ENCODE assay signal across 7 cellular contexts in the genomic region with DNA sequence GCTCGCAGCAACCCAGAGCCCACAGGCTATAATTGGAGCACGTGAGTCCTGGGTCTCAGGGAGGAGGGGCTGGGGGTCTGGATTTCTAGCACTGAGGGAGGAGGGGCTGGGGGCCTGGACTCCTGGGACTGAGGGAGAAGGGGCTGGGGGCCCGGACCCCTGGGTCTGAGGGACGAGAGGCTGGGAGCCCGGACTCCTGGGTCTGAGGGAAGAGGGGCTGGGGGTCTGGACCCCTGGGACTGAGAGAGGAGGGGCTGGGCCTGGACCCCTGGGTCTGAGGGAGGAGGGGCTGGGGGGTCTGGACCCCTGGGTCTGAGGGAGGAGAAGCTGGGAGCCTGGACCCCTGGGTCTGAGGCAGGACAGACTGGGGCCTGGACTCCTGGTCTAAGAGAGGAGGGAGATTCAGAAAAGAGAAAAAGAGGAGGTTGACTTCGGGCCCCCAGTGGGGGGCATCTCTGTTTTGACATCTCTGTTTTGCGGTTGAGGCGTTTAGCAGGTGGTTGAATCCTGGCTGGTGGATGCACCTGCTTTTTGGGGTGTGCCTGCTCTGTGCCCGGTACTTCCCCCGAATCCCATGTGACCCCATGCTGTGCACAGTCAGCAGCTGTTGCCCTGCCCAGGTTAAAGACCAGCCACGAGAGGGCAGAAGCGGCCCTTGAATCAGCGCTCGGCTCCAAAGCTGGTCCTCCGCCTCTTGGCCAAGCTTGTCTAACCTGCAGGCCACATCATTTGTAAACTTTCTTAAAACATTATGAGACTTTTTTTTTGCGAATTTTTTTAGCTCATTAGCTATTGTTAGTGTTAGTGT. TPM values are rescaled to one million over a fixed set of nuclear protein-coding genes. Genes with fewer than 3 reads are reported as not detected.
A peak's percentile ranks its signal among the peaks of the same experiment; 100 is the strongest.
DNase-seq lines count a peak whose midpoint lies in the region; ATAC-seq and TF ChIP-seq lines count a peak whose summit lies in the region.

No MANE protein-coding gene starts in this region.

- no peak for TF ChIP-seq POLR2A in GM18505 (IDR thresholded peaks at IDR 0.05; ENCODE audit: borderline replicate concordance, extremely low read depth, insufficient read depth, insufficient read length)

- H3K4me1 Mint-ChIP-seq in activated T-helper 2 cell treated with anti-CD3 and anti-CD28 coated beads, Interferon-gamma antibody, Interleukin-2, Interleukin-4, amounts not matched to agents 10 μg/mL and 5 μg/mL and 100 μg/mL, durations not matched to agents 14 hours and 24 hours and 36 hours (ENCODE audit: low read depth): peaks cover 8% of the 10 kb centered on the region

- no peaks in the 10 kb centered on the region for H3K36me3 ChIP-seq in Panc1 (ENCODE audit: control insufficient read depth, insufficient read depth, low read length)

- no peaks in the 10 kb centered on the region for H3K9me3 ChIP-seq in Panc1 (ENCODE audit: control insufficient read depth, insufficient read depth, low read depth, low read length)

- H3K27me3 Mint-ChIP-seq in activated T-helper 2 cell treated with anti-CD3 and anti-CD28 coated beads, Interferon-gamma antibody, Interleukin-2, Interleukin-4, amounts not matched to agents 10 μg/mL and 5 μg/mL and 100 μg/mL, durations not matched to agents 14 hours and 24 hours and 36 hours (ENCODE audit: low read depth): no peaks in the 10 kb centered on the region

- H3K4me1 ChIP-seq in Panc1 (ENCODE audit: control insufficient read depth, insufficient read depth, low read length): no peaks in the 10 kb centered on the region

- no peaks in the 10 kb centered on the region for H3K27me3 ChIP-seq in Panc1 (ENCODE audit: control insufficient read depth, insufficient read depth, low read length)

- DNase-seq in Panc1 (ENCODE audit: low read depth, low spot score) (no peak), Right ventricle myocardium inferior (ENCODE audit: missing footprints) (peak; percentile 83), sciatic nerve (ENCODE audit: low spot score) (peak; percentile 88), OCI-M1 (lab: John Stamatoyannopoulos, UW) (no peak)
- DNase-seq in activated T-helper 2 cell treated with anti-CD3 and anti-CD28 coated beads, Interferon-gamma antibody, Interleukin-2, Interleukin-4, amounts not matched to agents 10 μg/mL and 5 μg/mL and 100 μg/mL, durations not matched to agents 14 hours and 24 hours and 36 hours (ENCODE audit: low spot score): peak; percentile 60

- no TSS peak for BruUV-seq in Panc1 (replicated peaks; lab: Mats Ljungman, UMichigan)

- CTCF ChIA-PET in Panc1 (lab: Charles Lee): interaction anchor here (0.5 to 1.1 kb wide), 3 partner anchors 77 to 190 kb away, joined by 3 to 6 read pairs (median 3); no protein-coding TSS in a partner anchor

- intact Hi-C loops in Panc1 (cut with micrococcal nuclease; ENCODE audit: unreplicated experiment): no loop called here
- intact Hi-C loops in activated T-helper 2 cell treated with anti-CD3 and anti-CD28 coated beads, Interferon-gamma antibody, Interleukin-2, Interleukin-4, amounts not matched to agents 10 μg/mL and 5 μg/mL and 100 μg/mL, durations not matched to agents 14 hours and 24 hours and 36 hours (cut with micrococcal nuclease): loop anchor here (1.0 kb wide), 1 partner anchor 116 kb away; no protein-coding TSS in a partner anchor
- intact Hi-C loops in Right ventricle myocardium inferior (cut with DNase I): no loop called here
- intact Hi-C loops in sciatic nerve (cut with DNase I): no loop called here

- POLR2A ChIA-PET in Panc1 (lab: Charles Lee): interaction anchor here (0.7 kb wide), 1 partner anchor 23 kb away, joined by 3 read pairs; no protein-coding TSS in a partner anchor

- H3K9me3 Mint-ChIP-seq in activated T-helper 2 cell treated with anti-CD3 and anti-CD28 coated beads, Interferon-gamma antibody, Interleukin-2, Interleukin-4, amounts not matched to agents 10 μg/mL and 5 μg/mL and 100 μg/mL, durations not matched to agents 14 hours and 24 hours and 36 hours: no peaks in the 10 kb centered on the region

- peak; percentile 77 for TF ChIP-seq CTCF in Panc1 (IDR thresholded peaks at IDR 0.05)

- peaks cover 38% of the 10 kb centered on the region for H3K36me3 Mint-ChIP-seq in activated T-helper 2 cell treated with anti-CD3 and anti-CD28 coated beads, Interferon-gamma antibody, Interleukin-2, Interleukin-4, amounts not matched to agents 10 μg/mL and 5 μg/mL and 100 μg/mL, durations not matched to agents 14 hours and 24 hours and 36 hours (ENCODE audit: low read depth)

- H3K4me3 Mint-ChIP-seq in activated T-helper 2 cell treated with anti-CD3 and anti-CD28 coated beads, Interferon-gamma antibody, Interleukin-2, Interleukin-4, amounts not matched to agents 10 μg/mL and 5 μg/mL and 100 μg/mL, durations not matched to agents 14 hours and 24 hours and 36 hours (ENCODE audit: low read depth): no peak overlapping the region

- H3K27ac Mint-ChIP-seq in activated T-helper 2 cell treated with anti-CD3 and anti-CD28 coated beads, Interferon-gamma antibody, Interleukin-2, Interleukin-4, amounts not matched to agents 10 μg/mL and 5 μg/mL and 100 μg/mL, durations not matched to agents 14 hours and 24 hours and 36 hours: no peak overlapping the region

- no peak overlapping the region for H3K4me3 ChIP-seq in Panc1 (ENCODE audit: low read depth in 2 of 2, low read length in 2 of 2)

- in situ Hi-C loops in Panc1 (cut with HindIII; ENCODE audit: low pct_unique_long_range_greater_than_20kb, low sequenced_read_pairs): no loop called here

- peak; percentile 89 for ATAC-seq in GM18505 (IDR thresholded peaks at IDR 0.05; ENCODE audit: unreplicated experiment)
- ATAC-seq in HG02798 (IDR thresholded peaks at IDR 0.05; ENCODE audit: poor library complexity, unreplicated experiment): peak; percentile 79
- peak; percentile 80 for ATAC-seq in Panc1
- peak; percentile 64 for ATAC-seq in Right ventricle myocardium inferior
- ATAC-seq in sciatic nerve: peak; percentile 88

- no peak overlapping the region for H3K27ac ChIP-seq in Panc1 (ENCODE audit: low read length)

RNA-seq across cellular contexts. Expression of gene PVR, which starts 10.5 kb away (rescaled TPM):
- total RNA-seq in Panc1 (2021; ENCODE audit: unreplicated experiment): 47.7 TPM
- polyA plus RNA-seq in Panc1 (2012; ENCODE audit: insufficient read length): 39.9 TPM
- 24.5 and 25.2 TPM in 2 replicates for total RNA-seq in activated T-helper 2 cell treated with anti-CD3 and anti-CD28 coated beads, Interferon-gamma antibody, Interleukin-2, Interleukin-4, amounts not matched to agents 10 μg/mL and 5 μg/mL and 100 μg/mL, durations not matched to agents 14 hours and 24 hours and 36 hours
- 38.0 TPM for total RNA-seq in Right ventricle myocardium inferior
- 49.1 TPM for total RNA-seq in sciatic nerve

RNA-seq across cellular contexts. Expression of gene CEACAM19, which starts 17.1 kb away (rescaled TPM):
- total RNA-seq in Panc1 (2021; ENCODE audit: unreplicated experiment) (1.2 TPM), Right ventricle myocardium inferior (2.8 TPM), sciatic nerve (23.4 TPM)
- polyA plus RNA-seq in Panc1 (2012; ENCODE audit: insufficient read length): 0.64 TPM
- 1.3 and 1.5 TPM in 2 replicates for total RNA-seq in activated T-helper 2 cell treated with anti-CD3 and anti-CD28 coated beads, Interferon-gamma antibody, Interleukin-2, Interleukin-4, amounts not matched to agents 10 μg/mL and 5 μg/mL and 100 μg/mL, durations not matched to agents 14 hours and 24 hours and 36 hours

RNA-seq across cellular contexts. Expression of gene IGSF23, which starts 40.8 kb away (rescaled TPM):
- total RNA-seq in Panc1 (2021; ENCODE audit: unreplicated experiment) (not detected), Right ventricle myocardium inferior (not detected), sciatic nerve (not detected)
- not detected for polyA plus RNA-seq in Panc1 (2012; ENCODE audit: insufficient read length)
- not detected in 2 replicates for total RNA-seq in activated T-helper 2 cell treated with anti-CD3 and anti-CD28 coated beads, Interferon-gamma antibody, Interleukin-2, Interleukin-4, amounts not matched to agents 10 μg/mL and 5 μg/mL and 100 μg/mL, durations not matched to agents 14 hours and 24 hours and 36 hours

RNA-seq across cellular contexts. Expression of gene CEACAM16, which starts 44.8 kb away (rescaled TPM):
- total RNA-seq in Panc1 (2021; ENCODE audit: unreplicated experiment): not detected
- polyA plus RNA-seq in Panc1 (2012; ENCODE audit: insufficient read length): not detected
- total RNA-seq in activated T-helper 2 cell treated with anti-CD3 and anti-CD28 coated beads, Interferon-gamma antibody, Interleukin-2, Interleukin-4, amounts not matched to agents 10 μg/mL and 5 μg/mL and 100 μg/mL, durations not matched to agents 14 hours and 24 hours and 36 hours: not detected in 2 replicates
- total RNA-seq in Right ventricle myocardium inferior: not detected
- not detected for total RNA-seq in sciatic nerve

Comparison
In these comparisons a context has a peak if more than half of its experiments do, and no peak if none do; other contexts are left out.
1. DNase-seq: peak in activated T-helper 2 cell treated with anti-CD3 and anti-CD28 coated beads, Interferon-gamma antibody, Interleukin-2, Interleukin-4, amounts not matched to agents 10 μg/mL and 5 μg/mL and 100 μg/mL, durations not matched to agents 14 hours and 24 hours and 36 hours (single experiment), Right ventricle myocardium inferior (single experiment) and sciatic nerve (single experiment); none in Panc1 (single experiment) and OCI-M1 (single experiment).
2. Peak in every context shown above with its lines, with median percentiles within 50 percentile points of each other: ATAC-seq.